26 cellular contexts compared by ENCODE assay signal in the genomic region with DNA sequence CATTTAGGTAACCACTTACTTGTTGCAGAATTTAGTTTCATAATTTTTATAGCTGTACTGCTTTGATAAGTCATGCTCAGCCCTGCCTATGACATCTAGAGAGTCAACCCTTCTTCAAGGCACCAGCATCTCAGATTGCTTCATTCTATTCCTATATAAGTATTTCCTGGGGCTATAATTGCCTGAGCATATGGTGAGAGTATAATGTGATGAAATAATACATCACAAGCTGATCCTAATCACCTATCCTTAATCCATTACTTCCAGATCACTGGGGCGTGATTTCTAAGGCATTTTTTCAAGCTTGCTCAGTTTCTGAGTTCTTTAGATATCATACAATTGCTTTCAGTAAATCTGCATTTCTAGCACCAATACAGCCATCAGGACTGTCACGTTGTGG.
DNase-seq lines count a peak whose midpoint lies in the region; ATAC-seq, FAIRE-seq and TF ChIP-seq lines count a peak whose summit lies in the region.
"Had no signal": no experiment of that assay in that cellular context is flagged by ENCODE, and none has a peak within 500 bp of the region (broad histone marks: within the 10 kb centered on the region; RNA-seq: fewer than 3 reads in every experiment).

No MANE protein-coding gene starts in this region.

- FAIRE-seq in kidney (lab: Jason Lieb, UNC) = no peak
- FAIRE-seq: A204.1, GM12892, H54 had no signal

- no peak overlapping the region for H3K4me2 ChIP-seq in mammary epithelial cell (ENCODE audit: insufficient read depth, low read depth, low read length)
- H3K4me2 ChIP-seq: KMS-11 had no signal

- no peaks in the 10 kb centered on the region for H3K4me1 ChIP-seq in mammary epithelial cell (ENCODE audit: insufficient read depth, low read length)
- H3K4me1 ChIP-seq in kidney (ENCODE audit: control insufficient read depth in 1 of 2, insufficient read depth in 1 of 2, low read depth in 1 of 2, low read length in 2 of 2) = no peaks in the 10 kb centered on the region
- H3K4me1 ChIP-seq: Caco-2 had no signal

- BruUV-seq in MCF 10A (replicated peaks; lab: Mats Ljungman, UMichigan) (no TSS peak), mammary epithelial cell (replicated peaks; lab: Mats Ljungman, UMichigan) (no TSS peak)

- DNase-seq in MCF 10A (ENCODE audit: unreplicated experiment) (peak; percentile 20), mammary epithelial cell (no peak), NCI-H2171 treated with DMSO at 0.1 percent for 48 hours (lab: John Stamatoyannopoulos, UW) (peak; percentile 61), epithelial cell of esophagus (ENCODE audit: low read depth) (peak; percentile 6), HT-29 (ENCODE audit: low spot score) (no peak), midbrain (lab: John Stamatoyannopoulos, UW) (no peak), kidney (no peak)
- DNase-seq: Caco-2; CD8-positive, alpha-beta T cell; DMS79 treated with DMSO at 0.1 percent for 48 hours; IMR-90; NCI-H1092; NCI-H1417 treated with DMSO at 0.1 percent for 48 hours; NCI-H1694 treated with DMSO at 0.1 percent for 48 hours; NCI-H2081; NCI-H524; NCI-H774; Right ventricle myocardium superior; RPMI8226 had no signal

- no peak for ATAC-seq in HG02763 (IDR thresholded peaks at IDR 0.05; ENCODE audit: unreplicated experiment)
- ATAC-seq: CD8-positive, alpha-beta T cell had no signal

- H3K9ac ChIP-seq in mammary epithelial cell (ENCODE audit: insufficient read depth, low read length) (no peak overlapping the region), kidney (ENCODE audit: low read length in 2 of 2) (no peak overlapping the region)
- H3K9ac ChIP-seq: KMS-11 had no signal

- H3K4me3 ChIP-seq in mammary epithelial cell (replicated peaks in 1 of 3; ENCODE audit: insufficient read depth in 1 of 3, low read depth in 2 of 3, low read length in 3 of 3) (no peak overlapping the region), epithelial cell of esophagus (ENCODE audit: low read length) (no peak overlapping the region), kidney (ENCODE audit: low read length in 2 of 2) (no peak overlapping the region)

- no peaks in the 10 kb centered on the region for H3K27me3 ChIP-seq in mammary epithelial cell (ENCODE audit: insufficient read depth, low read length)

- H3K9me3 ChIP-seq in mammary epithelial cell (replicated peaks; ENCODE audit: insufficient read depth, low read length) (no peaks in the 10 kb centered on the region), kidney (ENCODE audit: control insufficient read depth in 1 of 2, low read length in 2 of 2) (no peaks in the 10 kb centered on the region)
- H3K9me3 ChIP-seq: Caco-2 had no signal

- H3K79me2 ChIP-seq in mammary epithelial cell (ENCODE audit: insufficient read depth, low read length) = no peaks in the 10 kb centered on the region

- H2AFZ ChIP-seq in mammary epithelial cell (ENCODE audit: low read depth, low read length) = no peak overlapping the region

- intact Hi-C loops in MCF 10A (cut with micrococcal nuclease) (no loop called here), mammary epithelial cell (cut with micrococcal nuclease) (no loop called here), kidney (cut with DNase I) (no loop called here)

- H3K9me3 Mint-ChIP-seq in MCF 10A (ENCODE audit: unreplicated experiment) = peaks cover 6% of the 10 kb centered on the region
- H3K9me3 Mint-ChIP-seq: CD8-positive, alpha-beta T cell had no signal

- POLR2A ChIA-PET in MCF 10A (lab: Yijun Ruan, JAX) = interaction anchor here (1.5 kb wide), 1 partner anchor 15 kb away, joined by 4 read pairs; no protein-coding TSS in a partner anchor

- no peak overlapping the region for H3K27ac Mint-ChIP-seq in MCF 10A (ENCODE audit: low read depth, unreplicated experiment)
- H3K27ac Mint-ChIP-seq: B cell; CD8-positive, alpha-beta T cell had no signal

- 73% methylated on average over 2 of the region's 2 CpGs for WGBS in mammary epithelial cell (ENCODE audit: low coverage, missing lambda C conversion rate)

- no peak overlapping the region for H3K27ac ChIP-seq in mammary epithelial cell (ENCODE audit: insufficient read depth, low read depth, low read length)
- no peak overlapping the region for H3K27ac ChIP-seq in kidney (ENCODE audit: low read depth in 2 of 2, low read length in 2 of 2)
- H3K27ac ChIP-seq: C4-2B, KMS-11 had no signal

- no peaks in the 10 kb centered on the region for H3K36me3 Mint-ChIP-seq in MCF 10A (ENCODE audit: insufficient read depth, unreplicated experiment)
- H3K36me3 Mint-ChIP-seq: CD8-positive, alpha-beta T cell had no signal

- in situ Hi-C loops in mammary epithelial cell (cut with MboI; ENCODE audit: low sequenced_read_pairs in 2 of 2) = no loop called here

- no peaks in the 10 kb centered on the region for H3K27me3 Mint-ChIP-seq in MCF 10A (ENCODE audit: insufficient read depth, unreplicated experiment)
- H3K27me3 Mint-ChIP-seq: B cell had no signal

- H4K20me1 ChIP-seq in mammary epithelial cell (ENCODE audit: insufficient read depth, low read length) = no peaks in the 10 kb centered on the region

- H3K4me1 Mint-ChIP-seq in MCF 10A (ENCODE audit: insufficient read depth, unreplicated experiment) = peaks cover 18% of the 10 kb centered on the region
- H3K4me1 Mint-ChIP-seq: B cell had no signal

- no peak overlapping the region for H3K4me3 Mint-ChIP-seq in MCF 10A (ENCODE audit: unreplicated experiment)
- H3K4me3 Mint-ChIP-seq: B cell; CD8-positive, alpha-beta T cell had no signal

- H3K36me3 ChIP-seq in mammary epithelial cell (ENCODE audit: insufficient read depth, low read length) = no peaks in the 10 kb centered on the region
- H3K36me3 ChIP-seq in kidney (ENCODE audit: control insufficient read depth in 1 of 2, insufficient read depth in 2 of 2, low read length in 2 of 2) = no peaks in the 10 kb centered on the region

- TF ChIP-seq CTCF in MCF 10A (IDR thresholded peaks at IDR 0.05; ENCODE audit: unreplicated experiment) (no peak), mammary epithelial cell (conservative IDR thresholded peaks at IDR 0.05 in 1 of 2, IDR thresholded peaks at IDR 0.05 in 1 of 2; ENCODE audit: extremely low read depth in 1 of 2, insufficient read depth in 1 of 2, low read depth in 1 of 2, low read length in 2 of 2) (no peak), epithelial cell of esophagus (IDR thresholded peaks at IDR 0.05; ENCODE audit: insufficient read depth, low read depth, low read length, missing control alignments) (no peak), kidney (IDR thresholded peaks at IDR 0.05; ENCODE audit: borderline replicate concordance, extremely low read depth, insufficient read depth) (no peak)

- dilution Hi-C loops in mammary epithelial cell (cut with HindIII; ENCODE audit: low sequenced_read_pairs) = no loop called here

- CTCF ChIA-PET in MCF 10A (lab: Yijun Ruan, JAX) = interaction anchor here (0.6 to 1.4 kb wide), 2 partner anchors 27 to 208 kb away, joined by 3 to 4 read pairs; no protein-coding TSS in a partner anchor
- CTCF ChIA-PET in mammary epithelial cell (lab: Charles Lee; ENCODE audit: low non-redundant PET) = no interaction called here

Comparison
In these comparisons a context has a peak if more than half of its experiments do, and no peak if none do; other contexts are left out.
1. DNase-seq: peak in MCF 10A (single experiment), NCI-H2171 treated with DMSO at 0.1 percent for 48 hours (single experiment) and epithelial cell of esophagus (single experiment); none in mammary epithelial cell (single experiment), HT-29 (single experiment), midbrain (single experiment) and kidney (single experiment).